Comparison of ENCODE assay signal across 1 cellular context in genomic region chr1:160830321-160831153, GRCh38.
TF ChIP-seq lines count a peak whose summit lies in the region.

No MANE protein-coding gene starts in this region.

TF ChIP-seq in K562, 482 proteins besides CTCF, POLR2A, EP300 and RAD21 (continued from another document):
- TF ChIP-seq ZNF696 (CRISPR knock-in tag; conservative IDR thresholded peaks at IDR 0.05), result no peak
- no peak for TF ChIP-seq ZNF143 (CRISPR knock-in tag; IDR thresholded peaks at IDR 0.05)
- TF ChIP-seq, protein P1, sequence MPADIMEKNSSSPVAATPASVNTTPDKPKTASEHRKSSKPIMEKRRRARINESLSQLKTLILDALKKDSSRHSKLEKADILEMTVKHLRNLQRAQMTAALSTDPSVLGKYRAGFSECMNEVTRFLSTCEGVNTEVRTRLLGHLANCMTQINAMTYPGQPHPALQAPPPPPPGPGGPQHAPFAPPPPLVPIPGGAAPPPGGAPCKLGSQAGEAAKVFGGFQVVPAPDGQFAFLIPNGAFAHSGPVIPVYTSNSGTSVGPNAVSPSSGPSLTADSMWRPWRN (IDR thresholded peaks at IDR 0.05; ENCODE audit: low read depth), result no peak
- TF ChIP-seq RCOR1 (IDR thresholded peaks at IDR 0.05; ENCODE audit: borderline replicate concordance in 1 of 2, low read depth in 2 of 2, low read length in 2 of 2), result 0 out of 4 replicates have a peak, but pooled peaks of 1 of the 2 experiments have one; percentile 20
- no peak for TF ChIP-seq CCNT2 (IDR thresholded peaks at IDR 0.05; ENCODE audit: borderline replicate concordance, extremely low read depth, insufficient read length, low read depth, low read length)
- no peak for TF ChIP-seq TBP (optimal IDR thresholded peaks at IDR 0.05; ENCODE audit: low read depth, low read length)
- TF ChIP-seq, protein P2, sequence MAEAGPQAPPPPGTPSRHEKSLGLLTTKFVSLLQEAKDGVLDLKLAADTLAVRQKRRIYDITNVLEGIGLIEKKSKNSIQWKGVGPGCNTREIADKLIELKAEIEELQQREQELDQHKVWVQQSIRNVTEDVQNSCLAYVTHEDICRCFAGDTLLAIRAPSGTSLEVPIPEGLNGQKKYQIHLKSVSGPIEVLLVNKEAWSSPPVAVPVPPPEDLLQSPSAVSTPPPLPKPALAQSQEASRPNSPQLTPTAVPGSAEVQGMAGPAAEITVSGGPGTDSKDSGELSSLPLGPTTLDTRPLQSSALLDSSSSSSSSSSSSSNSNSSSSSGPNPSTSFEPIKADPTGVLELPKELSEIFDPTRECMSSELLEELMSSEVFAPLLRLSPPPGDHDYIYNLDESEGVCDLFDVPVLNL (CRISPR knock-in tag; IDR thresholded peaks at IDR 0.05; ENCODE audit: low read depth), result no peak
- peak in 1 of 2 experiments; percentile 43; a peak in 1 of 4 replicates for TF ChIP-seq MAZ (CRISPR knock-in tag; conservative IDR thresholded peaks at IDR 0.05 in 1 of 2, IDR thresholded peaks at IDR 0.05 in 1 of 2)
- no peak for TF ChIP-seq ZNF668 (CRISPR knock-in tag; IDR thresholded peaks at IDR 0.05)
- no peak for TF ChIP-seq HNRNPH1 (optimal IDR thresholded peaks at IDR 0.05; ENCODE audit: low read depth, low read length)
- no peak for TF ChIP-seq ZNF583 (CRISPR knock-in tag; IDR thresholded peaks at IDR 0.05)
- peak; percentile 85 for TF ChIP-seq SMC3 (conservative IDR thresholded peaks at IDR 0.05; ENCODE audit: insufficient read depth, low read depth, low read length)
- TF ChIP-seq DEAF1 (CRISPR knock-in tag; IDR thresholded peaks at IDR 0.05), result peak; percentile 59; the same call in 1 of the 2 replicates
- TF ChIP-seq PHB2 (IDR thresholded peaks at IDR 0.05; ENCODE audit: low read depth), result no peak
- no peak for TF ChIP-seq TAL1 (IDR thresholded peaks at IDR 0.05)
- peak; percentile 43; the same call in 1 of the 2 replicates for TF ChIP-seq L3MBTL2 (IDR thresholded peaks at IDR 0.05)
- TF ChIP-seq NCOR1 (IDR thresholded peaks at IDR 0.05), result no peak
- TF ChIP-seq YBX1 (IDR thresholded peaks at IDR 0.05), result no peak
- no peak for TF ChIP-seq NFIX (CRISPR knock-in tag; IDR thresholded peaks at IDR 0.05; ENCODE audit: low read depth)
- TF ChIP-seq, protein P3, sequence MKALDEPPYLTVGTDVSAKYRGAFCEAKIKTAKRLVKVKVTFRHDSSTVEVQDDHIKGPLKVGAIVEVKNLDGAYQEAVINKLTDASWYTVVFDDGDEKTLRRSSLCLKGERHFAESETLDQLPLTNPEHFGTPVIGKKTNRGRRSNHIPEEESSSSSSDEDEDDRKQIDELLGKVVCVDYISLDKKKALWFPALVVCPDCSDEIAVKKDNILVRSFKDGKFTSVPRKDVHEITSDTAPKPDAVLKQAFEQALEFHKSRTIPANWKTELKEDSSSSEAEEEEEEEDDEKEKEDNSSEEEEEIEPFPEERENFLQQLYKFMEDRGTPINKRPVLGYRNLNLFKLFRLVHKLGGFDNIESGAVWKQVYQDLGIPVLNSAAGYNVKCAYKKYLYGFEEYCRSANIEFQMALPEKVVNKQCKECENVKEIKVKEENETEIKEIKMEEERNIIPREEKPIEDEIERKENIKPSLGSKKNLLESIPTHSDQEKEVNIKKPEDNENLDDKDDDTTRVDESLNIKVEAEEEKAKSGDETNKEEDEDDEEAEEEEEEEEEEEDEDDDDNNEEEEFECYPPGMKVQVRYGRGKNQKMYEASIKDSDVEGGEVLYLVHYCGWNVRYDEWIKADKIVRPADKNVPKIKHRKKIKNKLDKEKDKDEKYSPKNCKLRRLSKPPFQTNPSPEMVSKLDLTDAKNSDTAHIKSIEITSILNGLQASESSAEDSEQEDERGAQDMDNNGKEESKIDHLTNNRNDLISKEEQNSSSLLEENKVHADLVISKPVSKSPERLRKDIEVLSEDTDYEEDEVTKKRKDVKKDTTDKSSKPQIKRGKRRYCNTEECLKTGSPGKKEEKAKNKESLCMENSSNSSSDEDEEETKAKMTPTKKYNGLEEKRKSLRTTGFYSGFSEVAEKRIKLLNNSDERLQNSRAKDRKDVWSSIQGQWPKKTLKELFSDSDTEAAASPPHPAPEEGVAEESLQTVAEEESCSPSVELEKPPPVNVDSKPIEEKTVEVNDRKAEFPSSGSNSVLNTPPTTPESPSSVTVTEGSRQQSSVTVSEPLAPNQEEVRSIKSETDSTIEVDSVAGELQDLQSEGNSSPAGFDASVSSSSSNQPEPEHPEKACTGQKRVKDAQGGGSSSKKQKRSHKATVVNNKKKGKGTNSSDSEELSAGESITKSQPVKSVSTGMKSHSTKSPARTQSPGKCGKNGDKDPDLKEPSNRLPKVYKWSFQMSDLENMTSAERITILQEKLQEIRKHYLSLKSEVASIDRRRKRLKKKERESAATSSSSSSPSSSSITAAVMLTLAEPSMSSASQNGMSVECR (CRISPR knock-in tag; IDR thresholded peaks at IDR 0.05), result no peak
- TF ChIP-seq SMARCE1 (IDR thresholded peaks at IDR 0.05), result no peak
- no peak for TF ChIP-seq SIN3B (IDR thresholded peaks at IDR 0.05; ENCODE audit: low read depth)
